Comparison of ENCODE assay signal across 28 cellular contexts in genomic region chr18:45713239-45713638, GRCh38. TPM values are rescaled to one million over a fixed set of nuclear protein-coding genes. Genes with fewer than 3 reads are reported as not detected.
"Had no signal": no experiment of that assay in that cellular context is flagged by ENCODE, and none has a peak within 500 bp of the region (broad histone marks: within the 10 kb centered on the region; RNA-seq: fewer than 3 reads in every experiment).

No MANE protein-coding gene starts in this region.

- H3K4me2 ChIP-seq: smooth muscle cell had no signal

- FAIRE-seq: keratinocyte, pancreas had no signal

- H3K27me3 Mint-ChIP-seq: activated T-helper 17 cell treated with anti-CD3 and anti-CD28 coated beads, Interleukin-2, amount 50 U/mL, for 72 hours; T-helper 17 cell had no signal

- H3K36me3 ChIP-seq: pancreas, suprapubic skin, tibial artery had no signal

- H3K4me1 Mint-ChIP-seq: activated CD4-positive, alpha-beta memory T cell treated with anti-CD3 and anti-CD28 coated beads, Interleukin-2, amount 10 ng/mL, durations not matched to agents 7 days and 5 days; activated CD4-positive, alpha-beta T cell treated with anti-CD3 and anti-CD28 coated beads, Interleukin-2, amount 10 ng/mL, durations not matched to agents 7 days and 5 days; activated T-helper 17 cell treated with anti-CD3 and anti-CD28 coated beads, Interleukin-2, amount 50 U/mL, for 72 hours; naive thymus-derived CD8-positive, alpha-beta T cell; neural crest cell; T-helper 17 cell had no signal

- H3K9me3 ChIP-seq: pancreas, psoas muscle, suprapubic skin had no signal

- ATAC-seq: activated T-cell treated with anti-CD3 and anti-CD28 coated beads, Interleukin-2, amount 50 U/mL, for 4 hours; activated T-helper 17 cell treated with anti-CD3 and anti-CD28 coated beads, Interleukin-2, amount 50 U/mL, for 72 hours; esophagus mucosa; left cardiac atrium; left ventricle myocardium superior; naive thymus-derived CD8-positive, alpha-beta T cell; pancreas; psoas muscle; T-helper 17 cell had no signal

- H3K4me1 ChIP-seq: pancreas, psoas muscle, suprapubic skin, tibial artery had no signal

- DNase-seq: activated CD4-positive, alpha-beta memory T cell treated with anti-CD3 and anti-CD28 coated beads, Interleukin-2, amount 10 ng/mL, durations not matched to agents 7 days and 5 days; activated CD4-positive, alpha-beta T cell treated with anti-CD3 and anti-CD28 coated beads for 1 hour; activated CD4-positive, alpha-beta T cell treated with anti-CD3 and anti-CD28 coated beads, Interleukin-2, amount 10 ng/mL, durations not matched to agents 7 days and 5 days; activated CD8-positive, alpha-beta memory T cell treated with anti-CD3 and anti-CD28 coated beads, Interleukin-2, amount 50 U/mL, for 48 hours; activated gamma-delta T cell treated with Interleukin-2 at 50 U/mL for 16 hours; activated naive CD4-positive, alpha-beta T cell treated with anti-CD3 and anti-CD28 coated beads, Interleukin-2, amount 50 U/mL, for 16 hours; activated T-cell treated with anti-CD3 and anti-CD28 coated beads, Interleukin-2, amount 50 U/mL, for 4 hours; amniotic stem cell; central memory CD4-positive, alpha-beta T cell; foreskin fibroblast; left cardiac atrium; left ventricle myocardium superior; mammary epithelial cell; naive thymus-derived CD8-positive, alpha-beta T cell; nucleus accumbens; pancreas; psoas muscle; stimulated activated CD4-positive, alpha-beta T cell treated with anti-CD3 and anti-CD28 coated beads, Interleukin-15, amount 100 ng/mL, for 24 hours; stimulated activated naive CD4-positive, alpha-beta T cell; T-helper 17 cell; T1000; tibial artery had no signal

- H3K4me3 ChIP-seq: pancreas, psoas muscle, smooth muscle cell, suprapubic skin, tibial artery had no signal

- H3K27ac ChIP-seq: pancreas, psoas muscle, suprapubic skin, tibial artery had no signal

- H3K27me3 ChIP-seq: pancreas, suprapubic skin, tibial artery had no signal

- H3K27ac Mint-ChIP-seq: activated CD4-positive, alpha-beta memory T cell treated with anti-CD3 and anti-CD28 coated beads, Interleukin-2, amount 10 ng/mL, durations not matched to agents 7 days and 5 days; activated CD4-positive, alpha-beta T cell treated with anti-CD3 and anti-CD28 coated beads, Interleukin-2, amount 10 ng/mL, durations not matched to agents 7 days and 5 days; activated T-helper 17 cell treated with anti-CD3 and anti-CD28 coated beads, Interleukin-2, amount 50 U/mL, for 72 hours; naive thymus-derived CD8-positive, alpha-beta T cell; T-helper 17 cell had no signal

- H3K4me3 Mint-ChIP-seq: activated CD4-positive, alpha-beta memory T cell treated with anti-CD3 and anti-CD28 coated beads, Interleukin-2, amount 10 ng/mL, durations not matched to agents 7 days and 5 days; activated CD4-positive, alpha-beta T cell treated with anti-CD3 and anti-CD28 coated beads, Interleukin-2, amount 10 ng/mL, durations not matched to agents 7 days and 5 days; activated T-cell treated with anti-CD3 and anti-CD28 coated beads, Interleukin-2, amount 50 U/mL, for 4 hours; activated T-helper 17 cell treated with anti-CD3 and anti-CD28 coated beads, Interleukin-2, amount 50 U/mL, for 72 hours; naive thymus-derived CD8-positive, alpha-beta T cell; neural crest cell; T-helper 17 cell had no signal

RNA-seq across cellular contexts. Expression of gene SLC14A1, which starts 10.7 kb away (rescaled TPM):
- total RNA-seq: neural crest cell had no signal
- polyA plus RNA-seq: keratinocyte had no signal
